2 cellular contexts compared by ENCODE assay signal in genomic region chr16:77844801-77845200, GRCh38.
TF ChIP-seq lines count a peak whose summit lies in the region.

No MANE protein-coding gene starts in this region.

TF ChIP-seq in SK-N-SH treated with all-trans-retinoic acid at 6 μM for 48 hours, 23 proteins besides CTCF, POLR2A, EP300 and RAD21 (continued from another document):
- TF ChIP-seq SNAI2 (CRISPR knock-in tag; IDR thresholded peaks at IDR 0.05) (no peak), ISL1 (CRISPR knock-in tag; IDR thresholded peaks at IDR 0.05) (peak; percentile 70), ESRRG (CRISPR knock-in tag; IDR thresholded peaks at IDR 0.05) (0 out of 2 replicates have a peak, but pooled peaks have one; percentile 60), ZNF8 (CRISPR knock-in tag; IDR thresholded peaks at IDR 0.05) (no peak), RARB (CRISPR knock-in tag; IDR thresholded peaks at IDR 0.05) (no peak)
- TF ChIP-seq, protein P1, sequence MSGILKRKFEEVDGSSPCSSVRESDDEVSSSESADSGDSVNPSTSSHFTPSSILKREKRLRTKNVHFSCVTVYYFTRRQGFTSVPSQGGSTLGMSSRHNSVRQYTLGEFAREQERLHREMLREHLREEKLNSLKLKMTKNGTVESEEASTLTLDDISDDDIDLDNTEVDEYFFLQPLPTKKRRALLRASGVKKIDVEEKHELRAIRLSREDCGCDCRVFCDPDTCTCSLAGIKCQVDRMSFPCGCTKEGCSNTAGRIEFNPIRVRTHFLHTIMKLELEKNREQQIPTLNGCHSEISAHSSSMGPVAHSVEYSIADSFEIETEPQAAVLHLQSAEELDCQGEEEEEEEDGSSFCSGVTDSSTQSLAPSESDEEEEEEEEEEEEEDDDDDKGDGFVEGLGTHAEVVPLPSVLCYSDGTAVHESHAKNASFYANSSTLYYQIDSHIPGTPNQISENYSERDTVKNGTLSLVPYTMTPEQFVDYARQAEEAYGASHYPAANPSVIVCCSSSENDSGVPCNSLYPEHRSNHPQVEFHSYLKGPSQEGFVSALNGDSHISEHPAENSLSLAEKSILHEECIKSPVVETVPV (CRISPR knock-in tag; IDR thresholded peaks at IDR 0.05), result no peak

TF ChIP-seq in SK-N-SH, 30 proteins besides CTCF, POLR2A, EP300 and RAD21 (continued from another document):
- TF ChIP-seq, protein P2, sequence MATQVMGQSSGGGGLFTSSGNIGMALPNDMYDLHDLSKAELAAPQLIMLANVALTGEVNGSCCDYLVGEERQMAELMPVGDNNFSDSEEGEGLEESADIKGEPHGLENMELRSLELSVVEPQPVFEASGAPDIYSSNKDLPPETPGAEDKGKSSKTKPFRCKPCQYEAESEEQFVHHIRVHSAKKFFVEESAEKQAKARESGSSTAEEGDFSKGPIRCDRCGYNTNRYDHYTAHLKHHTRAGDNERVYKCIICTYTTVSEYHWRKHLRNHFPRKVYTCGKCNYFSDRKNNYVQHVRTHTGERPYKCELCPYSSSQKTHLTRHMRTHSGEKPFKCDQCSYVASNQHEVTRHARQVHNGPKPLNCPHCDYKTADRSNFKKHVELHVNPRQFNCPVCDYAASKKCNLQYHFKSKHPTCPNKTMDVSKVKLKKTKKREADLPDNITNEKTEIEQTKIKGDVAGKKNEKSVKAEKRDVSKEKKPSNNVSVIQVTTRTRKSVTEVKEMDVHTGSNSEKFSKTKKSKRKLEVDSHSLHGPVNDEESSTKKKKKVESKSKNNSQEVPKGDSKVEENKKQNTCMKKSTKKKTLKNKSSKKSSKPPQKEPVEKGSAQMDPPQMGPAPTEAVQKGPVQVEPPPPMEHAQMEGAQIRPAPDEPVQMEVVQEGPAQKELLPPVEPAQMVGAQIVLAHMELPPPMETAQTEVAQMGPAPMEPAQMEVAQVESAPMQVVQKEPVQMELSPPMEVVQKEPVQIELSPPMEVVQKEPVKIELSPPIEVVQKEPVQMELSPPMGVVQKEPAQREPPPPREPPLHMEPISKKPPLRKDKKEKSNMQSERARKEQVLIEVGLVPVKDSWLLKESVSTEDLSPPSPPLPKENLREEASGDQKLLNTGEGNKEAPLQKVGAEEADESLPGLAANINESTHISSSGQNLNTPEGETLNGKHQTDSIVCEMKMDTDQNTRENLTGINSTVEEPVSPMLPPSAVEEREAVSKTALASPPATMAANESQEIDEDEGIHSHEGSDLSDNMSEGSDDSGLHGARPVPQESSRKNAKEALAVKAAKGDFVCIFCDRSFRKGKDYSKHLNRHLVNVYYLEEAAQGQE (IDR thresholded peaks at IDR 0.05; ENCODE audit: low read depth, low read length), result no peak
- TF ChIP-seq, protein P3, sequence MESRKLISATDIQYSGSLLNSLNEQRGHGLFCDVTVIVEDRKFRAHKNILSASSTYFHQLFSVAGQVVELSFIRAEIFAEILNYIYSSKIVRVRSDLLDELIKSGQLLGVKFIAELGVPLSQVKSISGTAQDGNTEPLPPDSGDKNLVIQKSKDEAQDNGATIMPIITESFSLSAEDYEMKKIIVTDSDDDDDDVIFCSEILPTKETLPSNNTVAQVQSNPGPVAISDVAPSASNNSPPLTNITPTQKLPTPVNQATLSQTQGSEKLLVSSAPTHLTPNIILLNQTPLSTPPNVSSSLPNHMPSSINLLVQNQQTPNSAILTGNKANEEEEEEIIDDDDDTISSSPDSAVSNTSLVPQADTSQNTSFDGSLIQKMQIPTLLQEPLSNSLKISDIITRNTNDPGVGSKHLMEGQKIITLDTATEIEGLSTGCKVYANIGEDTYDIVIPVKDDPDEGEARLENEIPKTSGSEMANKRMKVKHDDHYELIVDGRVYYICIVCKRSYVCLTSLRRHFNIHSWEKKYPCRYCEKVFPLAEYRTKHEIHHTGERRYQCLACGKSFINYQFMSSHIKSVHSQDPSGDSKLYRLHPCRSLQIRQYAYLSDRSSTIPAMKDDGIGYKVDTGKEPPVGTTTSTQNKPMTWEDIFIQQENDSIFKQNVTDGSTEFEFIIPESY (IDR thresholded peaks at IDR 0.05; ENCODE audit: borderline replicate concordance, low read depth), result no peak
- no peak for TF ChIP-seq MAX (IDR thresholded peaks at IDR 0.05; ENCODE audit: low read depth)
- no peak for TF ChIP-seq RFX5 (IDR thresholded peaks at IDR 0.05; ENCODE audit: low read length)
- TF ChIP-seq PBX3 (IDR thresholded peaks at IDR 0.05), result no peak
- TF ChIP-seq JUND (IDR thresholded peaks at IDR 0.05), result no peak
- no peak for TF ChIP-seq GATA2 (CRISPR knock-in tag; IDR thresholded peaks at IDR 0.05)
- no peak for TF ChIP-seq IRF3 (IDR thresholded peaks at IDR 0.05; ENCODE audit: low read depth, low read length)
- TF ChIP-seq FOSL2 (IDR thresholded peaks at IDR 0.05; ENCODE audit: borderline replicate concordance, low read depth), result no peak
- no peak for TF ChIP-seq EZH2phosphoT487 (IDR thresholded peaks at IDR 0.05; ENCODE audit: borderline replicate concordance, low read depth)
- no peak for TF ChIP-seq TCF12 (IDR thresholded peaks at IDR 0.05)
- TF ChIP-seq YY1 (IDR thresholded peaks at IDR 0.05; ENCODE audit: low read depth), result no peak
- TF ChIP-seq USF1 (IDR thresholded peaks at IDR 0.05; ENCODE audit: borderline replicate concordance, low read depth), result no peak
- no peak for TF ChIP-seq SIN3A (IDR thresholded peaks at IDR 0.05; ENCODE audit: borderline replicate concordance, low read depth, low read length)
